14 cellular contexts compared by ENCODE assay signal in the genomic region with DNA sequence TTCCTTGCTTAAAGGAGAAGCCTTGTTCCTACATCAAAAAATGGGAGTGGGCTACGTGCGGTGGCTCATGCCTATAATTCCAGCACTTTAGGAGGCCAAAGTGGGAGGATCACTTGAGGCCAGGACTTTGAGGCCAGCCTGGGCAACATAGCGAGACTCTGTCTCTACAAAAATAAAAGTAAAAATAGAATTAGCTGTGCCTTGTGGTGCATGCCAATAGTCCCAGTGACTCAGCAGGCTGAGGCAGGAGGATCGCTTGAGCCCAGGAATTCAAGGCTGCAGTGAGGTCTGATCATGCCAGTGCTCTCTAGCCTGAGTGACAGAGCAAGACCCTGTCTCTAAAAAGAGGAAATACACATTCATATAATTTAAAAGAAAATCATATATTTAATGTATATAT.
DNase-seq lines count a peak whose midpoint lies in the region; ATAC-seq and TF ChIP-seq lines count a peak whose summit lies in the region.
"Had no signal": no experiment of that assay in that cellular context is flagged by ENCODE, and none has a peak within 500 bp of the region (broad histone marks: within the 10 kb centered on the region; RNA-seq: fewer than 3 reads in every experiment).

No MANE protein-coding gene starts in this region.

- peaks cover 9% of the 10 kb centered on the region for H3K27me3 Mint-ChIP-seq in activated CD4-positive, alpha-beta T cell treated with anti-CD3 and anti-CD28 coated beads for 36 hours

- DNase-seq in Daoy (ENCODE audit: low read depth) (peak; percentile 50), RWPE2 (ENCODE audit: low spot score) (no peak), fibroblast of lung (ENCODE audit: low read depth in 2 of 2) (peak; percentile 53 to 67), mucosa of descending colon (no peak), DMS53 treated with DMSO at 0.1 percent for 48 hours (lab: John Stamatoyannopoulos, UW; ENCODE audit: unreplicated experiment) (no peak), MM.1S (no peak)
- DNase-seq in activated CD4-positive, alpha-beta T cell treated with anti-CD3 and anti-CD28 coated beads for 36 hours = no peak
- DNase-seq: activated CD4-positive, alpha-beta T cell treated with anti-CD3 and anti-CD28 coated beads for 4 hours; DND-41; NCI-H1436 treated with DMSO at 0.1 percent for 48 hours; NCI-H748 treated with DMSO at 0.1 percent for 48 hours; retina; thyroid gland had no signal

- CTCF ChIA-PET in activated CD4-positive, alpha-beta T cell treated with anti-CD3 and anti-CD28 coated beads for 36 hours (lab: Charles Lee) = interaction anchor here (1.8 kb wide), 1 partner anchor 11 kb away, joined by 3 read pairs; no protein-coding TSS in a partner anchor

- POLR2A ChIA-PET in activated CD4-positive, alpha-beta T cell treated with anti-CD3 and anti-CD28 coated beads for 36 hours (lab: Charles Lee) = no interaction called here

- H4K20me1 ChIP-seq in fibroblast of lung (ENCODE audit: control insufficient read depth, extremely low read depth, insufficient read depth, low read length) = no peaks in the 10 kb centered on the region
- H4K20me1 ChIP-seq in MM.1S (ENCODE audit: insufficient read depth, low read length) = no peaks in the 10 kb centered on the region

- no peaks in the 10 kb centered on the region for H3F3A ChIP-seq in MM.1S (ENCODE audit: insufficient read depth, low read length)

- no peak overlapping the region for H3K4me3 Mint-ChIP-seq in activated CD4-positive, alpha-beta T cell treated with anti-CD3 and anti-CD28 coated beads for 36 hours

- H3K27me3 ChIP-seq in RWPE2 (ENCODE audit: insufficient read depth, poor library complexity, severe bottlenecking) = no peaks in the 10 kb centered on the region
- no peaks in the 10 kb centered on the region for H3K27me3 ChIP-seq in fibroblast of lung (ENCODE audit: control insufficient read depth, insufficient read depth, low read length)
- H3K27me3 ChIP-seq in MM.1S (replicated peaks; ENCODE audit: insufficient read depth, low read length) = no peaks in the 10 kb centered on the region
- H3K27me3 ChIP-seq: thyroid gland had no signal

- no peaks in the 10 kb centered on the region for H3K36me3 Mint-ChIP-seq in activated CD4-positive, alpha-beta T cell treated with anti-CD3 and anti-CD28 coated beads for 36 hours (ENCODE audit: low read depth)

- intact Hi-C loops in mucosa of descending colon (cut with DNase I, micrococcal nuclease) = no loop called here
- intact Hi-C loops in activated CD4-positive, alpha-beta T cell treated with anti-CD3 and anti-CD28 coated beads for 36 hours (cut with DNase I, micrococcal nuclease) = no loop called here

- no peak overlapping the region for H3K9ac ChIP-seq in fibroblast of lung (ENCODE audit: insufficient read depth, low read length)
- H3K9ac ChIP-seq in MM.1S (ENCODE audit: low read length) = no peak overlapping the region

- H2AFZ ChIP-seq in fibroblast of lung (ENCODE audit: low read length) (no peak overlapping the region), MM.1S (ENCODE audit: low read length) (no peak overlapping the region)

- no peak overlapping the region for H3K27ac Mint-ChIP-seq in activated CD4-positive, alpha-beta T cell treated with anti-CD3 and anti-CD28 coated beads for 36 hours

- H3K4me3 ChIP-seq in RWPE2 (ENCODE audit: severe bottlenecking) (no peak overlapping the region), fibroblast of lung (replicated peaks in 1 of 4; ENCODE audit: control extremely low read depth in 1 of 4, insufficient read depth in 1 of 4, low read depth in 3 of 4, low read length in 4 of 4) (no peak overlapping the region), mucosa of descending colon (no peak overlapping the region), MM.1S (ENCODE audit: low read length) (no peak overlapping the region)
- H3K4me3 ChIP-seq: thyroid gland had no signal

- no peak for TF ChIP-seq CTCF in RWPE2 (IDR thresholded peaks at IDR 0.05; ENCODE audit: poor library complexity, severe bottlenecking)
- no peak for TF ChIP-seq CTCF in fibroblast of lung (conservative IDR thresholded peaks at IDR 0.05 in 1 of 2, IDR thresholded peaks at IDR 0.05 in 1 of 2; ENCODE audit: low read depth in 1 of 2, low read length in 2 of 2)
- TF ChIP-seq CTCF in mucosa of descending colon (IDR thresholded peaks at IDR 0.05) = no peak
- TF ChIP-seq CTCF in MM.1S (IDR thresholded peaks at IDR 0.05; ENCODE audit: low read length) = no peak

- H3K4me1 Mint-ChIP-seq in activated CD4-positive, alpha-beta T cell treated with anti-CD3 and anti-CD28 coated beads for 36 hours = no peaks in the 10 kb centered on the region

- H3K9me3 ChIP-seq in RWPE2 (ENCODE audit: severe bottlenecking) (no peaks in the 10 kb centered on the region), fibroblast of lung (ENCODE audit: control insufficient read depth, insufficient read depth, low read depth, low read length) (no peaks in the 10 kb centered on the region), mucosa of descending colon (no peaks in the 10 kb centered on the region), MM.1S (replicated peaks; ENCODE audit: insufficient read depth, low read length) (no peaks in the 10 kb centered on the region)
- H3K9me3 ChIP-seq: thyroid gland had no signal

- H3K36me3 ChIP-seq in RWPE2 (ENCODE audit: low read depth) = 0 out of 2 replicates have a peak, but pooled peaks cover under 1% of the 10 kb centered on the region
- no peaks in the 10 kb centered on the region for H3K36me3 ChIP-seq in fibroblast of lung (ENCODE audit: control insufficient read depth, insufficient read depth, low read length)
- H3K36me3 ChIP-seq in mucosa of descending colon (ENCODE audit: low read depth) = no peaks in the 10 kb centered on the region
- H3K36me3 ChIP-seq in MM.1S (replicated peaks; ENCODE audit: insufficient read depth, low read length) = no peaks in the 10 kb centered on the region
- H3K36me3 ChIP-seq: thyroid gland had no signal

- no peaks in the 10 kb centered on the region for H3K9me3 Mint-ChIP-seq in activated CD4-positive, alpha-beta T cell treated with anti-CD3 and anti-CD28 coated beads for 36 hours (ENCODE audit: low read depth)

- H3K4me2 ChIP-seq in fibroblast of lung (ENCODE audit: extremely low read depth, insufficient read depth, low read length) (no peak overlapping the region), MM.1S (ENCODE audit: low read depth, low read length) (no peak overlapping the region)

- peak; percentile 78 for ATAC-seq in RWPE2 (ENCODE audit: low read depth)
- peak; percentile 66 for ATAC-seq in mucosa of descending colon
- no peak for ATAC-seq in activated CD4-positive, alpha-beta T cell treated with anti-CD3 and anti-CD28 coated beads for 36 hours
- no peak for ATAC-seq in GM19023 (IDR thresholded peaks at IDR 0.05; ENCODE audit: unreplicated experiment)

- no peaks in the 10 kb centered on the region for H3K9me2 ChIP-seq in MM.1S (replicated peaks; ENCODE audit: insufficient read depth, low read length)

- H3K27ac ChIP-seq in RWPE2 (ENCODE audit: poor library complexity, severe bottlenecking) (no peak overlapping the region), fibroblast of lung (ENCODE audit: insufficient read depth, low read length) (peak overlapping the region; percentile 40), MM.1S (ENCODE audit: low read length) (no peak overlapping the region)
- H3K27ac ChIP-seq: thyroid gland had no signal

- H3K4me1 ChIP-seq in RWPE2 (ENCODE audit: insufficient read depth, poor library complexity, severe bottlenecking) = peaks cover 5% of the 10 kb centered on the region
- H3K4me1 ChIP-seq in fibroblast of lung (ENCODE audit: control insufficient read depth, extremely low read depth, insufficient read depth, low read length) = no peaks in the 10 kb centered on the region
- H3K4me1 ChIP-seq in mucosa of descending colon (ENCODE audit: low read depth) = peaks cover 17% of the 10 kb centered on the region
- no peaks in the 10 kb centered on the region for H3K4me1 ChIP-seq in MM.1S (ENCODE audit: low read length)
- H3K4me1 ChIP-seq: thyroid gland had no signal

- H3K79me2 ChIP-seq in fibroblast of lung (ENCODE audit: control insufficient read depth, insufficient read depth, low read length) (no peaks in the 10 kb centered on the region), MM.1S (ENCODE audit: low read length) (no peaks in the 10 kb centered on the region)

Comparison
In these comparisons a context has a peak if more than half of its experiments do, and no peak if none do; other contexts are left out.
1. DNase-seq: peak in Daoy (single experiment) and fibroblast of lung (2 of 2); none in RWPE2 (single experiment), mucosa of descending colon (0 of 3), activated CD4-positive, alpha-beta T cell treated with anti-CD3 and anti-CD28 coated beads for 36 hours (single experiment), DMS53 treated with DMSO at 0.1 percent for 48 hours (single experiment) and MM.1S (single experiment).
2. ATAC-seq: peak in RWPE2 (single experiment) and mucosa of descending colon (single experiment); none in activated CD4-positive, alpha-beta T cell treated with anti-CD3 and anti-CD28 coated beads for 36 hours (single experiment) and GM19023 (single experiment).